In the genomic region with DNA sequence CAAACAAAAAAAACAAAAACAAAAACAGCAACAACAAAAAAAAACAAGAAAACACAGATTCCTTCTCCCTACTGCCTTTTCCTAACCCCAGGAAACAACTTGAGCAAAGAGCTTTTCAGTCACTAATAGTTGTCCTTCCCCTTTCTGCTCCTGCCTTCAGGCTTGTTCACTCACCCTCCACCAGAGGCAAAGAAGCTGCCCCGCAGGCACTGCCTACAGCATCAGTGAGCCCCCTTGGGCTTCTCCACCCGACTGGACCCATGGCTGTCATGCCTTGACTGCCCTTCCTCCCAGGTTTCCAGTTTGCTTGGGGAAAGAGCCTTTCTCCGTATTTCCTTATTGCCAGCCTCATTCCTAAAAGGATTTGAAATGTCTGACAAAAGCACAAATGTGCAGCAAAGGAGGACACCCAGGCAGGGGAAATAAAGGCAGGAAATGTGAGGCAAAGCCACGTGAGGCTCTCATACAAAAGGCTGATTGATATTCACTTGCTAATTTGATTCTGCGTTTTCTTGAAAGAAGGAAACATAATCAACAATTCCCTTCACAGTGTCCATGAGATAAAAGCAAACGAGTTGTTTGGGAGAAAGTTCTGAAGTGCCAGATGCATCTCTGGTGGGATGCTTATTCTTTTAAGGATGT, we compare ENCODE assay signal across 16 cellular contexts.
A peak's percentile ranks its signal among the peaks of the same experiment; 100 is the strongest.
DNase-seq lines count a peak whose midpoint lies in the region; ATAC-seq and TF ChIP-seq lines count a peak whose summit lies in the region.
"Had no signal": no experiment of that assay in that cellular context is flagged by ENCODE, and none has a peak within 500 bp of the region (broad histone marks: within the 10 kb centered on the region; RNA-seq: fewer than 3 reads in every experiment).

No MANE protein-coding gene starts in this region.

- H3K9me3 ChIP-seq in neural progenitor cell (ENCODE audit: low read depth) = no peaks in the 10 kb centered on the region
- H3K9me3 ChIP-seq in gastroesophageal sphincter = peaks cover 0 to 22% (median 0%) of the 10 kb centered on the region in 3 donors
- H3K9me3 ChIP-seq in mucosa of descending colon = peaks cover 12% of the 10 kb centered on the region
- H3K9me3 ChIP-seq: BE2C had no signal

- H3K27me3 Mint-ChIP-seq in WTC11 (ENCODE audit: low read depth) (no peaks in the 10 kb centered on the region; the same call in 1 of the 2 replicates), neural progenitor cell (ENCODE audit: insufficient read depth, low read depth) (peaks cover 2% of the 10 kb centered on the region)
- no peaks in the 10 kb centered on the region for H3K27me3 Mint-ChIP-seq in activated CD4-positive, alpha-beta T cell treated with anti-CD3 and anti-CD28 coated beads, Interleukin-2, amount 10 ng/mL, durations not matched to agents 24 days and 14 days

- H3K4me3 Mint-ChIP-seq in WTC11 = no peak overlapping the region
- H3K4me3 Mint-ChIP-seq in neural progenitor cell = no peak overlapping the region
- no peak overlapping the region for H3K4me3 Mint-ChIP-seq in activated CD4-positive, alpha-beta T cell treated with anti-CD3 and anti-CD28 coated beads, Interleukin-2, amount 10 ng/mL, durations not matched to agents 24 days and 14 days
- H3K4me3 Mint-ChIP-seq: CD4-positive, alpha-beta memory T cell had no signal

- peak overlapping the region; percentile 43 for H3K4me2 ChIP-seq in neural progenitor cell

- no peaks in the 10 kb centered on the region for H3K79me2 ChIP-seq in neural progenitor cell (ENCODE audit: low read depth)

- H3K27ac ChIP-seq in neural progenitor cell (peak overlapping the region; percentile 21), gastroesophageal sphincter (no peak overlapping the region)
- H3K27ac ChIP-seq: C4-2B had no signal

- POLR2A ChIA-PET in WTC11 (lab: Charles Lee) = no interaction called here

- TF ChIP-seq EP300 in gastroesophageal sphincter (IDR thresholded peaks at IDR 0.05) = no peak

- H3K36me3 ChIP-seq in H7 (replicated peaks; ENCODE audit: control insufficient read depth, insufficient read depth, low read length) (no peaks in the 10 kb centered on the region), neural progenitor cell (no peaks in the 10 kb centered on the region), gastroesophageal sphincter (peaks cover 0 to 36% of the 10 kb centered on the region in 2 donors), mucosa of descending colon (ENCODE audit: low read depth) (no peaks in the 10 kb centered on the region)
- H3K36me3 ChIP-seq: BE2C had no signal

- DNase-seq in H7 = peak; percentile 30
- peak; percentile 31 for DNase-seq in WTC11 (ENCODE audit: low spot score)
- peak; percentile 38 for DNase-seq in iPS-NIHi11 (ENCODE audit: low spot score)
- peak; percentile 52 for DNase-seq in neural progenitor cell (ENCODE audit: low spot score)
- DNase-seq in mucosa of descending colon = no peak
- DNase-seq in activated CD4-positive, alpha-beta T cell treated with anti-CD3 and anti-CD28 coated beads, Interleukin-2, amount 10 ng/mL, durations not matched to agents 24 days and 14 days = no peak
- DNase-seq: BE2C; CD4-positive, alpha-beta memory T cell; COR-L47; DND-41; GF-D8; GOT3; KBM-7 had no signal

- H3K36me3 Mint-ChIP-seq in WTC11 = peaks cover 26% of the 10 kb centered on the region
- H3K36me3 Mint-ChIP-seq in neural progenitor cell = peaks cover 9% of the 10 kb centered on the region
- peaks cover 4% of the 10 kb centered on the region for H3K36me3 Mint-ChIP-seq in activated CD4-positive, alpha-beta T cell treated with anti-CD3 and anti-CD28 coated beads, Interleukin-2, amount 10 ng/mL, durations not matched to agents 24 days and 14 days (ENCODE audit: low read depth)

- ATAC-seq in WTC11 (peak; percentile 90), gastroesophageal sphincter (no peak), mucosa of descending colon (no peak)
- ATAC-seq: HCT116 had no signal

- no peak for TF ChIP-seq CTCF in WTC11 (IDR thresholded peaks at IDR 0.05)
- no peak for TF ChIP-seq CTCF in neural progenitor cell (IDR thresholded peaks at IDR 0.05)
- TF ChIP-seq CTCF in gastroesophageal sphincter (IDR thresholded peaks at IDR 0.05) = no peak
- TF ChIP-seq CTCF in mucosa of descending colon (IDR thresholded peaks at IDR 0.05) = no peak

- no peak overlapping the region for H3K27ac Mint-ChIP-seq in WTC11
- peak overlapping the region; percentile 39 for H3K27ac Mint-ChIP-seq in neural progenitor cell
- H3K27ac Mint-ChIP-seq in activated CD4-positive, alpha-beta T cell treated with anti-CD3 and anti-CD28 coated beads, Interleukin-2, amount 10 ng/mL, durations not matched to agents 24 days and 14 days = no peak overlapping the region
- H3K27ac Mint-ChIP-seq: CD4-positive, alpha-beta memory T cell had no signal

- CTCF ChIA-PET in WTC11 (lab: Charles Lee) = interaction anchor here (0.7 to 1.1 kb wide), 3 partner anchors 74 to 139 kb away, joined by 3 to 4 read pairs (median 3); no protein-coding TSS in a partner anchor

- no peak overlapping the region for H3K9ac ChIP-seq in neural progenitor cell

- no peaks in the 10 kb centered on the region for H3K27me3 ChIP-seq in H7 (ENCODE audit: control insufficient read depth, insufficient read depth, low read length)
- H3K27me3 ChIP-seq in neural progenitor cell = no peaks in the 10 kb centered on the region
- H3K27me3 ChIP-seq in gastroesophageal sphincter = no peaks in the 10 kb centered on the region

- H3F3A ChIP-seq in neural progenitor cell (ENCODE audit: low read depth) = peaks cover 9% of the 10 kb centered on the region

- H3K4me1 Mint-ChIP-seq in WTC11 (peaks cover 19% of the 10 kb centered on the region), neural progenitor cell (peaks cover 8% of the 10 kb centered on the region)
- no peaks in the 10 kb centered on the region for H3K4me1 Mint-ChIP-seq in activated CD4-positive, alpha-beta T cell treated with anti-CD3 and anti-CD28 coated beads, Interleukin-2, amount 10 ng/mL, durations not matched to agents 24 days and 14 days
- H3K4me1 Mint-ChIP-seq: CD4-positive, alpha-beta memory T cell had no signal

- H4K20me1 ChIP-seq in neural progenitor cell (ENCODE audit: low read depth) = no peaks in the 10 kb centered on the region

- H3K9me3 Mint-ChIP-seq in WTC11 (peaks cover 42% of the 10 kb centered on the region), neural progenitor cell (peaks cover 5% of the 10 kb centered on the region)
- peaks cover 16% of the 10 kb centered on the region for H3K9me3 Mint-ChIP-seq in activated CD4-positive, alpha-beta T cell treated with anti-CD3 and anti-CD28 coated beads, Interleukin-2, amount 10 ng/mL, durations not matched to agents 24 days and 14 days

- H3K4me3 ChIP-seq in H7 (ENCODE audit: insufficient read depth, low read depth, low read length) (no peak overlapping the region), neural progenitor cell (no peak overlapping the region), gastroesophageal sphincter (no peak overlapping the region), mucosa of descending colon (no peak overlapping the region)

- peak overlapping the region; percentile 83 for H2AFZ ChIP-seq in neural progenitor cell (replicated peaks)

- intact Hi-C loops in mucosa of descending colon (cut with DNase I, micrococcal nuclease) = no loop called here
- intact Hi-C loops in activated CD4-positive, alpha-beta T cell treated with anti-CD3 and anti-CD28 coated beads, Interleukin-2, amount 10 ng/mL, durations not matched to agents 24 days and 14 days (cut with micrococcal nuclease) = no loop called here

- no peak for TF ChIP-seq POLR2A in gastroesophageal sphincter (IDR thresholded peaks at IDR 0.05)

- peaks cover 13% of the 10 kb centered on the region for H3K4me1 ChIP-seq in neural progenitor cell
- no peaks in the 10 kb centered on the region for H3K4me1 ChIP-seq in gastroesophageal sphincter
- H3K4me1 ChIP-seq in mucosa of descending colon (ENCODE audit: low read depth) = no peaks in the 10 kb centered on the region
- H3K4me1 ChIP-seq: BE2C had no signal

- WGBS in gastroesophageal sphincter (ENCODE audit: low coverage in 1 of 2), 2 donors = 60 to 75% methylated on average over 5 to 6 of the region's 6 CpGs

TF ChIP-seq in WTC11, 78 proteins besides CTCF, POLR2A, EP300 and RAD21 (continues in another document):
- TF ChIP-seq, protein P1, sequence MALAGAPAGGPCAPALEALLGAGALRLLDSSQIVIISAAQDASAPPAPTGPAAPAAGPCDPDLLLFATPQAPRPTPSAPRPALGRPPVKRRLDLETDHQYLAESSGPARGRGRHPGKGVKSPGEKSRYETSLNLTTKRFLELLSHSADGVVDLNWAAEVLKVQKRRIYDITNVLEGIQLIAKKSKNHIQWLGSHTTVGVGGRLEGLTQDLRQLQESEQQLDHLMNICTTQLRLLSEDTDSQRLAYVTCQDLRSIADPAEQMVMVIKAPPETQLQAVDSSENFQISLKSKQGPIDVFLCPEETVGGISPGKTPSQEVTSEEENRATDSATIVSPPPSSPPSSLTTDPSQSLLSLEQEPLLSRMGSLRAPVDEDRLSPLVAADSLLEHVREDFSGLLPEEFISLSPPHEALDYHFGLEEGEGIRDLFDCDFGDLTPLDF (CRISPR knock-in tag; IDR thresholded peaks at IDR 0.05) = no peak
- TF ChIP-seq ZNF396 (CRISPR knock-in tag; IDR thresholded peaks at IDR 0.05; ENCODE audit: borderline replicate concordance) (no peak), CREM (CRISPR knock-in tag; IDR thresholded peaks at IDR 0.05) (no peak)
- TF ChIP-seq, protein P2, sequence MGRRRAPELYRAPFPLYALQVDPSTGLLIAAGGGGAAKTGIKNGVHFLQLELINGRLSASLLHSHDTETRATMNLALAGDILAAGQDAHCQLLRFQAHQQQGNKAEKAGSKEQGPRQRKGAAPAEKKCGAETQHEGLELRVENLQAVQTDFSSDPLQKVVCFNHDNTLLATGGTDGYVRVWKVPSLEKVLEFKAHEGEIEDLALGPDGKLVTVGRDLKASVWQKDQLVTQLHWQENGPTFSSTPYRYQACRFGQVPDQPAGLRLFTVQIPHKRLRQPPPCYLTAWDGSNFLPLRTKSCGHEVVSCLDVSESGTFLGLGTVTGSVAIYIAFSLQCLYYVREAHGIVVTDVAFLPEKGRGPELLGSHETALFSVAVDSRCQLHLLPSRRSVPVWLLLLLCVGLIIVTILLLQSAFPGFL (CRISPR knock-in tag; IDR thresholded peaks at IDR 0.05; ENCODE audit: borderline replicate concordance) = no peak
- TF ChIP-seq, protein P3, sequence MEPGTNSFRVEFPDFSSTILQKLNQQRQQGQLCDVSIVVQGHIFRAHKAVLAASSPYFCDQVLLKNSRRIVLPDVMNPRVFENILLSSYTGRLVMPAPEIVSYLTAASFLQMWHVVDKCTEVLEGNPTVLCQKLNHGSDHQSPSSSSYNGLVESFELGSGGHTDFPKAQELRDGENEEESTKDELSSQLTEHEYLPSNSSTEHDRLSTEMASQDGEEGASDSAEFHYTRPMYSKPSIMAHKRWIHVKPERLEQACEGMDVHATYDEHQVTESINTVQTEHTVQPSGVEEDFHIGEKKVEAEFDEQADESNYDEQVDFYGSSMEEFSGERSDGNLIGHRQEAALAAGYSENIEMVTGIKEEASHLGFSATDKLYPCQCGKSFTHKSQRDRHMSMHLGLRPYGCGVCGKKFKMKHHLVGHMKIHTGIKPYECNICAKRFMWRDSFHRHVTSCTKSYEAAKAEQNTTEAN (CRISPR knock-in tag; IDR thresholded peaks at IDR 0.05) = no peak

Comparison
In these comparisons a context has a peak if more than half of its experiments do, and no peak if none do; other contexts are left out.
1. DNase-seq: peak in H7 (single experiment), WTC11 (single experiment), iPS-NIHi11 (single experiment) and neural progenitor cell (single experiment); none in mucosa of descending colon (0 of 3) and activated CD4-positive, alpha-beta T cell treated with anti-CD3 and anti-CD28 coated beads, Interleukin-2, amount 10 ng/mL, durations not matched to agents 24 days and 14 days (single experiment).